Comparison of ENCODE assay signal across 9 cellular contexts in genomic region chr13:98997738-98998641, GRCh38. TPM values are rescaled to one million over a fixed set of nuclear protein-coding genes. Genes with fewer than 3 reads are reported as not detected.
DNase-seq lines count a peak whose midpoint lies in the region; ATAC-seq, FAIRE-seq and TF ChIP-seq lines count a peak whose summit lies in the region.
"Had no signal": no experiment of that assay in that cellular context is flagged by ENCODE, and none has a peak within 500 bp of the region (broad histone marks: within the 10 kb centered on the region; RNA-seq: fewer than 3 reads in every experiment).

No MANE protein-coding gene starts in this region.

- intact Hi-C loops in CD4-positive, alpha-beta T cell (cut with DNase I, micrococcal nuclease), result loop anchor here (1.0 to 10.0 kb wide), 7 partner anchors 34 to 499 kb away; no protein-coding TSS in a partner anchor
- intact Hi-C loops in left lung (cut with DNase I), result no loop called here

- no peak for TF ChIP-seq CTCF in CD4-positive, alpha-beta T cell (IDR thresholded peaks at IDR 0.05)
- TF ChIP-seq CTCF in left lung (IDR thresholded peaks at IDR 0.05), result no peak

- no peak overlapping the region for H3K4me3 ChIP-seq in left lung

- no peak for TF ChIP-seq POLR2A in GM12891 (IDR thresholded peaks at IDR 0.05; ENCODE audit: low read depth, low read length)

- peak; percentile 41 for FAIRE-seq in GM12891 (lab: Jason Lieb, UNC)

- CTCF ChIA-PET in CD4-positive, alpha-beta T cell (lab: Charles Lee), result interaction anchor here (0.9 kb wide), 1 partner anchor 58 kb away, joined by 3 read pairs; no protein-coding TSS in a partner anchor

- H3K36me3 Mint-ChIP-seq in CD4-positive, alpha-beta T cell (ENCODE audit: low read depth), result peaks cover 11% of the 10 kb centered on the region

- H3K4me1 ChIP-seq in left lung, result peaks cover 6 to 29% of the 10 kb centered on the region in 2 donors

- H3K27ac ChIP-seq in CD4-positive, alpha-beta T cell (ENCODE audit: low read depth, low read length), result no peak overlapping the region
- no peak overlapping the region for H3K27ac ChIP-seq in left lung

- DNase-seq in CD4-positive, alpha-beta T cell, result peak in 3 of 10 experiments; percentile 7 to 35 (median 11)
- DNase-seq in GM12891 (ENCODE audit: insufficient read length, low spot score) (no peak), T-helper 22 cell (ENCODE audit: low read depth) (peak; percentile 5), left lung (no peak), NK-92 (lab: John Stamatoyannopoulos, UW; ENCODE audit: unreplicated experiment) (no peak), NCI-H2196 (lab: John Stamatoyannopoulos, UW; ENCODE audit: unreplicated experiment) (no peak), GF-D8 (lab: John Stamatoyannopoulos, UW) (no peak), cerebellum (ENCODE audit: low spot score) (no peak)
- DNase-seq: hypothalamus had no signal

- no peaks in the 10 kb centered on the region for H3K27me3 ChIP-seq in CD4-positive, alpha-beta T cell (ENCODE audit: control insufficient read depth, insufficient read depth, low read length)
- no peaks in the 10 kb centered on the region for H3K27me3 ChIP-seq in left lung

- peaks cover 98% of the 10 kb centered on the region for H3K4me1 Mint-ChIP-seq in CD4-positive, alpha-beta T cell (ENCODE audit: low read depth)

- H3K27ac Mint-ChIP-seq in CD4-positive, alpha-beta T cell, result peak overlapping the region; percentile 94

- no peak for ATAC-seq in CD4-positive, alpha-beta T cell (ENCODE audit: poor library complexity)
- peak; percentile 24 for ATAC-seq in left lung

- POLR2A ChIA-PET in CD4-positive, alpha-beta T cell (lab: Charles Lee), result interaction anchor here (0.6 to 1.9 kb wide), 7 partner anchors 13 to 241 kb away, joined by 3 to 7 read pairs (median 3); no protein-coding TSS in a partner anchor

- no peaks in the 10 kb centered on the region for H3K36me3 ChIP-seq in left lung

- no peaks in the 10 kb centered on the region for H3K27me3 Mint-ChIP-seq in CD4-positive, alpha-beta T cell

- H3K9me3 ChIP-seq in CD4-positive, alpha-beta T cell (ENCODE audit: control insufficient read depth, low read length), result no peaks in the 10 kb centered on the region
- H3K9me3 ChIP-seq in left lung, result no peaks in the 10 kb centered on the region

- peak overlapping the region; percentile 27 for H3K4me3 Mint-ChIP-seq in CD4-positive, alpha-beta T cell

- no peaks in the 10 kb centered on the region for H3K9me3 Mint-ChIP-seq in CD4-positive, alpha-beta T cell

TF ChIP-seq in GM12891, 5 proteins besides CTCF, POLR2A, EP300 and RAD21:
- TF ChIP-seq SPI1 (IDR thresholded peaks at IDR 0.05; ENCODE audit: low read depth, low read length), result 0 out of 2 replicates have a peak, but pooled peaks have one; percentile 3
- TF ChIP-seq POU2F2 (IDR thresholded peaks at IDR 0.05; ENCODE audit: low read depth, low read length), result no peak

RNA-seq across cellular contexts. Expression of gene DOCK9, which starts 20.1 kb away (rescaled TPM):
- total RNA-seq in CD4-positive, alpha-beta T cell, result 10 to 100 TPM; 76.3 to 79.3 TPM
- polyA plus RNA-seq in GM12891 (2012; ENCODE audit: low read depth, missing spikeins), result 8.0 TPM
- total RNA-seq in left lung (100 to 1,000 TPM; 110 to 158 TPM), cerebellum (65.5 TPM)

Comparison
In these comparisons a context has a peak if more than half of its experiments do, and no peak if none do; other contexts are left out.
1. intact Hi-C loops: an anchor here in CD4-positive, alpha-beta T cell (1.0 to 10.0 kb wide); none called in left lung.